Comparison of ENCODE assay signal across 8 cellular contexts in genomic region chr15:40511093-40511471, GRCh38. TPM values are rescaled to one million over a fixed set of nuclear protein-coding genes. Genes with fewer than 3 reads are reported as not detected.
DNase-seq lines count a peak whose midpoint lies in the region; ATAC-seq, FAIRE-seq and TF ChIP-seq lines count a peak whose summit lies in the region.

No MANE protein-coding gene starts in this region.

- H3K9ac ChIP-seq in kidney (ENCODE audit: low read length in 2 of 2) (peak overlapping the region in 1 of 2 donors; percentile 28), stomach smooth muscle (ENCODE audit: low read length in 2 of 2) (peak overlapping the region; percentile 57 to 75)

- DNase-seq in ascending aorta (ENCODE audit: low spot score in 2 of 2) (no peak), kidney (no peak), GF-D8 (lab: John Stamatoyannopoulos, UW) (no peak)

- no peaks in the 10 kb centered on the region for H3K9me3 ChIP-seq in ascending aorta
- H3K9me3 ChIP-seq in kidney (ENCODE audit: control insufficient read depth in 1 of 2, low read length in 2 of 2), result no peaks in the 10 kb centered on the region
- H3K9me3 ChIP-seq in stomach smooth muscle (ENCODE audit: control insufficient read depth in 2 of 2, low read length in 2 of 2), result no peaks in the 10 kb centered on the region

- H3K4me1 ChIP-seq in ascending aorta (peaks cover 0 to 11% of the 10 kb centered on the region in 2 donors), kidney (ENCODE audit: control insufficient read depth in 1 of 2, insufficient read depth in 1 of 2, low read depth in 1 of 2, low read length in 2 of 2) (peaks cover 0 to 3% of the 10 kb centered on the region in 2 donors), stomach smooth muscle (ENCODE audit: control insufficient read depth, insufficient read depth, low read length) (peaks cover 20% of the 10 kb centered on the region)

- FAIRE-seq in kidney (lab: Jason Lieb, UNC), result no peak

- intact Hi-C loops in ascending aorta (cut with DNase I) (no loop called here), kidney (cut with DNase I) (no loop called here)

- H3K27me3 ChIP-seq in ascending aorta (no peaks in the 10 kb centered on the region), stomach smooth muscle (ENCODE audit: control insufficient read depth in 1 of 2, insufficient read depth in 2 of 2, low read length in 2 of 2) (no peaks in the 10 kb centered on the region)

- no peaks in the 10 kb centered on the region for H3K36me3 ChIP-seq in ascending aorta
- no peaks in the 10 kb centered on the region for H3K36me3 ChIP-seq in kidney (ENCODE audit: control insufficient read depth in 1 of 2, insufficient read depth in 2 of 2, low read length in 2 of 2)
- no peaks in the 10 kb centered on the region for H3K36me3 ChIP-seq in stomach smooth muscle (ENCODE audit: control insufficient read depth in 2 of 2, insufficient read depth in 2 of 2, low read length in 2 of 2)

- H3K4me3 ChIP-seq in ascending aorta, result peak overlapping the region; percentile 62 to 69
- peak overlapping the region; percentile 55 to 63 for H3K4me3 ChIP-seq in kidney (ENCODE audit: low read length in 2 of 2)
- H3K4me3 ChIP-seq in stomach smooth muscle (ENCODE audit: low read length in 2 of 2), result peak overlapping the region; percentile 61 to 74

- ATAC-seq in GM18502 (IDR thresholded peaks at IDR 0.05; ENCODE audit: poor library complexity, unreplicated experiment) (peak; percentile 42), HG03442 (IDR thresholded peaks at IDR 0.05; ENCODE audit: unreplicated experiment) (peak; percentile 19), GM21737 (IDR thresholded peaks at IDR 0.05; ENCODE audit: unreplicated experiment) (no peak), GM19455 (IDR thresholded peaks at IDR 0.05; ENCODE audit: unreplicated experiment) (no peak)

- no peak for TF ChIP-seq CTCF in ascending aorta (IDR thresholded peaks at IDR 0.05)
- TF ChIP-seq CTCF in kidney (IDR thresholded peaks at IDR 0.05; ENCODE audit: borderline replicate concordance, extremely low read depth, insufficient read depth), result no peak

- H3K27ac ChIP-seq in ascending aorta, result no peak overlapping the region
- no peak overlapping the region for H3K27ac ChIP-seq in kidney (ENCODE audit: low read depth in 2 of 2, low read length in 2 of 2)
- no peak overlapping the region for H3K27ac ChIP-seq in stomach smooth muscle (ENCODE audit: low read length)

RNA-seq across cellular contexts. Expression of gene CHST14, which starts 40.3 kb away (rescaled TPM):
- total RNA-seq in ascending aorta (22.0 TPM), kidney (14.3 TPM)
- 11.9 TPM for polyA plus RNA-seq in kidney (ENCODE audit: insufficient read depth, low read depth, low replicate concordance)

RNA-seq across cellular contexts. Expression of gene CCDC32, which starts 53.8 kb away (rescaled TPM):
- total RNA-seq in ascending aorta, result 16.4 TPM
- total RNA-seq in kidney, result 34.4 TPM
- polyA plus RNA-seq in kidney (ENCODE audit: insufficient read depth, low read depth, low replicate concordance), result 35.9 TPM

RNA-seq across cellular contexts. Expression of gene RPUSD2, which starts 58.0 kb away (rescaled TPM):
- total RNA-seq in ascending aorta (2.4 TPM), kidney (9.8 TPM)
- polyA plus RNA-seq in kidney (ENCODE audit: insufficient read depth, low read depth, low replicate concordance), result 12.7 TPM

Comparison
In these comparisons a context has a peak if more than half of its experiments do, and no peak if none do; other contexts are left out.
1. ATAC-seq: peak in GM18502 (single experiment) and HG03442 (single experiment); none in GM21737 (single experiment) and GM19455 (single experiment).
2. Peak in every context shown above with its lines, with median percentiles within 50 percentile points of each other: H3K4me3 ChIP-seq.